27 cellular contexts compared by ENCODE assay signal in the genomic region with DNA sequence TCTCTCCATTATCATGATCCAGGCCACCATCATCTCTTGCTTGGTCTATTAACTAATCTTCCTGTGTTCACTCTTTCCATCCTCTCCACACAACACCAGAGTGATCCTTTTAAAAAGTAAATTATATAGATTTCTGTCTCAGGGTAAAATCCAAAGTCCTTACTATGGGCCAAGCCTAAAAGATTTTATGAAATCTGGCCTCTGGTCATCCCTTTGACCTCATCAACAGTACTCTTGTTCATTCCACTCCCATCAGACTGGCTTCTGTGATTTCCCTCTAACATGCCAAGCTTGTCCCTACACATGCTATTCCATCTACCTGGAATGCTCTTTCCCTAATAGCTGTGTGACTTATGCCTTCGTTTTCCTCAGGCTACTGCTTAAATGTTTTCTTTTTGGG. TPM values are rescaled to one million over a fixed set of nuclear protein-coding genes. Genes with fewer than 3 reads are reported as not detected.
DNase-seq lines count a peak whose midpoint lies in the region; ATAC-seq, FAIRE-seq and TF ChIP-seq lines count a peak whose summit lies in the region.
"Had no signal": no experiment of that assay in that cellular context is flagged by ENCODE, and none has a peak within 500 bp of the region (broad histone marks: within the 10 kb centered on the region; RNA-seq: fewer than 3 reads in every experiment).

No MANE protein-coding gene starts in this region.

- DNase-seq in HepG2 (ENCODE audit: low spot score) (no peak), T-cell (no peak), immature natural killer cell (no peak), NCI-H524 (lab: John Stamatoyannopoulos, UW) (no peak)
- DNase-seq: activated naive CD4-positive, alpha-beta T cell treated with anti-CD3 and anti-CD28 coated beads, Interleukin-2, amount 50 U/mL, for 16 hours; activated T-cell treated with anti-CD3 and anti-CD28 coated beads, Interleukin-2, amount 50 U/mL, for 72 hours; aorta; DMS79 treated with DMSO at 0.1 percent for 48 hours; gastrocnemius medialis; KBM-7; kidney glomerular epithelial cell; MG63; mucosa of descending colon; NCI-H1930; NCI-H2171 treated with DMSO at 0.1 percent for 48 hours; NCI-H510A treated with DMSO at 0.1 percent for 48 hours; PC-9; stimulated activated CD4-positive, alpha-beta T cell treated with anti-CD3 and anti-CD28 coated beads, Interleukin-4, amount 100 ng/mL, for 24 hours; T-helper 9 cell; tibial artery had no signal

- H3K4me3 Mint-ChIP-seq in T-cell (no peak overlapping the region), immature natural killer cell (peak overlapping the region in 4 of 5 donors; percentile 49 to 83 (median 77))
- H3K4me3 Mint-ChIP-seq: activated T-cell treated with anti-CD3 and anti-CD28 coated beads, Interleukin-2, amount 50 U/mL, for 72 hours; nephron had no signal

- H3K4me2 ChIP-seq in HepG2 (ENCODE audit: low read depth, low read length) = no peak overlapping the region
- H3K4me2 ChIP-seq: PC-9 had no signal

- CTCF ChIA-PET in HepG2 (lab: Yijun Ruan, JAX; ENCODE audit: low intra/inter-chr PET ratio, low total read pairs) = no interaction called here
- CTCF ChIA-PET in T-cell (lab: Charles Lee) = interaction anchor here in 1 of 2 donors (0.6 kb wide), 1 partner anchor 808 kb away, joined by 3 read pairs; no protein-coding TSS in a partner anchor

- H3K4me1 ChIP-seq in liver (ENCODE audit: control insufficient read depth in 4 of 4, insufficient read depth in 4 of 4, low read length in 3 of 4) (peaks cover 5 to 19% (median 11%) of the 10 kb centered on the region in 4 donors), HepG2 (ENCODE audit: insufficient read depth, low read length) (peaks cover 7% of the 10 kb centered on the region)

- TF ChIP-seq CTCF in liver (IDR thresholded peaks at IDR 0.05; ENCODE audit: low read depth, low read length, missing input control) = no peak
- TF ChIP-seq CTCF in HepG2 (CRISPR knock-in tag; IDR thresholded peaks at IDR 0.05) = no peak

- WGBS in liver = 83% methylated on average over 1 of the region's 1 CpG
- WGBS in HepG2 (ENCODE audit: low lambda C conversion rate) = 0% methylated on average over 1 of the region's 1 CpG

- no peak for TF ChIP-seq EP300 in HepG2 (IDR thresholded peaks at IDR 0.05; ENCODE audit: low read depth in 2 of 2, low read length in 2 of 2)
- TF ChIP-seq EP300 in HepG2 (CRISPR knock-in tag; IDR thresholded peaks at IDR 0.05; ENCODE audit: borderline replicate concordance) = no peak

- intact Hi-C loops in HepG2 (cut with micrococcal nuclease; ENCODE audit: unreplicated experiment) = no loop called here

- H3K4me1 Mint-ChIP-seq in T-cell (peaks cover 31 to 63% (median 47%) of the 10 kb centered on the region in 3 donors), immature natural killer cell (peaks cover 57 to 63% of the 10 kb centered on the region in 2 donors)

- in situ Hi-C loops in HepG2 (cut with HindIII; ENCODE audit: extremely low pct_ligation_motif_present, low pct_unique_long_range_greater_than_20kb) = no loop called here

- H3K27ac Mint-ChIP-seq in T-cell (peak overlapping the region; percentile 25 to 92), immature natural killer cell (peak overlapping the region; percentile 47 to 93 (median 74))
- H3K27ac Mint-ChIP-seq: activated T-cell treated with anti-CD3 and anti-CD28 coated beads, Interleukin-2, amount 50 U/mL, for 72 hours had no signal

- no peak overlapping the region for H3K4me3 ChIP-seq in liver (ENCODE audit: low read depth in 1 of 3, low read length in 3 of 3)
- no peak overlapping the region for H3K4me3 ChIP-seq in HepG2 (replicated peaks in 1 of 3; ENCODE audit: insufficient read depth in 1 of 3, low read depth in 2 of 3, low read length in 3 of 3)
- H3K4me3 ChIP-seq: gastrocnemius medialis, MG63, mucosa of descending colon, PC-9, SK-N-MC, tibial artery had no signal

- H3K36me3 Mint-ChIP-seq in T-cell (no peaks in the 10 kb centered on the region), immature natural killer cell (peaks cover 0 to 6% (median 0%) of the 10 kb centered on the region in 3 donors)

- H3K27me3 Mint-ChIP-seq in T-cell = no peaks in the 10 kb centered on the region
- peaks cover 0 to 2% (median 2%) of the 10 kb centered on the region in 3 donors for H3K27me3 Mint-ChIP-seq in immature natural killer cell (ENCODE audit: low read depth in 3 of 3)

- H3K9me3 ChIP-seq in liver (ENCODE audit: control insufficient read depth in 4 of 4, low read length in 3 of 4) (no peaks in the 10 kb centered on the region), HepG2 (ENCODE audit: low read length) (no peaks in the 10 kb centered on the region)
- H3K9me3 ChIP-seq: gastrocnemius medialis, MG63, mucosa of descending colon, tibial artery had no signal

- H3K9me3 Mint-ChIP-seq in T-cell (no peaks in the 10 kb centered on the region), immature natural killer cell (no peaks in the 10 kb centered on the region)
- H3K9me3 Mint-ChIP-seq: activated T-cell treated with anti-CD3 and anti-CD28 coated beads, Interleukin-2, amount 50 U/mL, for 72 hours; nephron had no signal

- TF ChIP-seq POLR2A in HepG2 (IDR thresholded peaks at IDR 0.05; ENCODE audit: insufficient read depth in 1 of 2, low read depth in 2 of 2, low read length in 2 of 2) = no peak

- POLR2A ChIA-PET in HepG2 (lab: Yijun Ruan, JAX) (no interaction called here), T-cell (lab: Charles Lee) (interaction anchor here in 1 of 2 donors (0.6 kb wide), 1 partner anchor 1445 kb away, joined by 4 read pairs; no protein-coding TSS in a partner anchor)

- H3K36me3 ChIP-seq in liver (ENCODE audit: control insufficient read depth in 4 of 4, insufficient read depth in 3 of 4, low read depth in 1 of 4, low read length in 3 of 4) (no peaks in the 10 kb centered on the region), HepG2 (replicated peaks in 1 of 2; ENCODE audit: control insufficient read depth in 1 of 2, insufficient read depth in 2 of 2, low read length in 2 of 2) (no peaks in the 10 kb centered on the region)
- H3K36me3 ChIP-seq: gastrocnemius medialis, MG63, tibial artery had no signal

- TF ChIP-seq RAD21 in liver (IDR thresholded peaks at IDR 0.05) (peak; percentile 11 to 20), HepG2 (CRISPR knock-in tag; IDR thresholded peaks at IDR 0.05) (no peak)

- FAIRE-seq in HepG2 (lab: Jason Lieb, UNC) = no peak
- FAIRE-seq: bronchial epithelial cell had no signal

- H4K20me1 ChIP-seq in HepG2 (ENCODE audit: insufficient read depth, low read length) = no peaks in the 10 kb centered on the region

- H3K79me2 ChIP-seq in HepG2 (ENCODE audit: insufficient read depth, low read length) = no peaks in the 10 kb centered on the region

- H3K27me3 ChIP-seq in liver (ENCODE audit: control insufficient read depth in 4 of 4, insufficient read depth in 4 of 4, low read length in 3 of 4) (no peaks in the 10 kb centered on the region), HepG2 (ENCODE audit: control insufficient read depth in 1 of 2, insufficient read depth in 2 of 2, low read length in 2 of 2) (no peaks in the 10 kb centered on the region)
- H3K27me3 ChIP-seq: gastrocnemius medialis, MG63, tibial artery had no signal

- H3K9ac ChIP-seq in liver (ENCODE audit: low read depth in 1 of 2, low read length in 2 of 2) (no peak overlapping the region), HepG2 (ENCODE audit: insufficient read depth, low read depth, low read length) (no peak overlapping the region)

- BruUV-seq in HepG2 (replicated peaks; lab: Mats Ljungman, UMichigan) = no TSS peak

- H3K27ac ChIP-seq in liver (ENCODE audit: low read depth in 1 of 2, low read length in 2 of 2) = peak overlapping the region; percentile 47 to 55
- no peak overlapping the region for H3K27ac ChIP-seq in HepG2 (ENCODE audit: extremely low read length, insufficient read depth, low read length)
- H3K27ac ChIP-seq: C4-2B, gastrocnemius medialis, PC-9, SK-N-MC, tibial artery had no signal

- no peak overlapping the region for H2AFZ ChIP-seq in HepG2 (ENCODE audit: low read length)
- H2AFZ ChIP-seq: PC-9 had no signal

- ATAC-seq in HepG2 = no peak
- ATAC-seq in T-cell (replicated peaks in 1 of 4) = no peak
- ATAC-seq in HG02973 (IDR thresholded peaks at IDR 0.05; ENCODE audit: unreplicated experiment) = no peak
- no peak for ATAC-seq in GM21423 (IDR thresholded peaks at IDR 0.05; ENCODE audit: unreplicated experiment)
- ATAC-seq: gastrocnemius medialis, mucosa of descending colon had no signal

TF ChIP-seq in HepG2, 621 proteins besides CTCF, POLR2A, EP300 and RAD21 (continues in another document):
- TF ChIP-seq ZFAT (CRISPR knock-in tag; conservative IDR thresholded peaks at IDR 0.05) = no peak

RNA-seq across cellular contexts. Expression of a gene that starts 8.3 kb away (rescaled TPM):
- total RNA-seq in liver (10 to 100 TPM; 12.4 to 13.6 TPM), HepG2 (2016; rRNA removed; fragmentation: Illumina TruSeq; extraction: Trizol) (19.7 and 25.4 TPM in 2 replicates), T-cell (100 to 1,000 TPM in 4 of 5 donors, 10 to 100 TPM in 1; 78.8 to 124 (median 110) TPM)
- polyA plus RNA-seq in liver (1 to 10 TPM; 4.4 to 5.3 TPM), HepG2 (2011; rRNA removed) (6.6 and 7.3 TPM in 2 replicates), immature natural killer cell (10 to 100 TPM; 21.7 to 32.6 (median 22.6) TPM)
- total RNA-seq in HepG2 (2016; cell fraction: cytosol; rRNA removed; fragmentation: Illumina TruSeq; extraction: Trizol; ENCODE audit: low read depth) = 4.3 and 4.5 TPM in 2 replicates
- 19.9 and 26.0 TPM in 2 replicates for total RNA-seq in HepG2 (2016; cell fraction: insoluble cytoplasmic fraction; rRNA removed; fragmentation: Illumina TruSeq; extraction: Trizol)
- 10.5 and 12.3 TPM in 2 replicates for total RNA-seq in HepG2 (2016; cell fraction: membrane; rRNA removed; fragmentation: Illumina TruSeq; extraction: Trizol)
- 22.2 and 24.2 TPM in 2 replicates for total RNA-seq in HepG2 (2016; cell fraction: nucleus; rRNA removed; fragmentation: Illumina TruSeq; extraction: Trizol)
- polyA plus RNA-seq in HepG2 (2011; cell fraction: cytosol; rRNA removed) = 2.1 and 4.5 TPM in 2 replicates
- 3.6 and 4.6 TPM in 2 replicates for polyA plus RNA-seq in HepG2 (2011; cell fraction: nucleus; rRNA removed)
- polyA plus RNA-seq in HepG2 (2012) = 10.5 and 10.6 TPM in 2 replicates
- 0.74 and 0.79 TPM in 2 replicates for polyA plus RNA-seq in HepG2 (2016; cell fraction: cytosol; fragmentation: Illumina TruSeq; extraction: Trizol; ENCODE audit: low read depth)
- 14.7 and 18.3 TPM in 2 replicates for polyA plus RNA-seq in HepG2 (2016; cell fraction: insoluble cytoplasmic fraction; fragmentation: Illumina TruSeq; extraction: Trizol; ENCODE audit: low read depth)
- 2.9 and 3.6 TPM in 2 replicates for polyA plus RNA-seq in HepG2 (2016; cell fraction: membrane; fragmentation: Illumina TruSeq; extraction: Trizol; ENCODE audit: low read depth)
- 11.9 and 13.5 TPM in 2 replicates for polyA plus RNA-seq in HepG2 (2016; cell fraction: nucleus; fragmentation: Illumina TruSeq; extraction: Trizol; ENCODE audit: insufficient read depth, low read depth)
- polyA minus RNA-seq in HepG2 (2011; rRNA and poly(A)+ RNA removed; ENCODE audit: low replicate concordance) = 4.9 and 12.3 TPM in 2 replicates
- polyA minus RNA-seq in HepG2 (2011; cell fraction: cytosol; rRNA and poly(A)+ RNA removed) = 6.4 and 8.5 TPM in 2 replicates
- polyA minus RNA-seq in HepG2 (2011; cell fraction: nucleus; rRNA and poly(A)+ RNA removed) = 33.6 and 42.5 TPM in 2 replicates

Comparison
In these comparisons a context has a peak if more than half of its experiments do, and no peak if none do; other contexts are left out.
1. H3K4me3 Mint-ChIP-seq: peak in immature natural killer cell (4 of 5); none in T-cell (0 of 3).